In the genomic region with DNA sequence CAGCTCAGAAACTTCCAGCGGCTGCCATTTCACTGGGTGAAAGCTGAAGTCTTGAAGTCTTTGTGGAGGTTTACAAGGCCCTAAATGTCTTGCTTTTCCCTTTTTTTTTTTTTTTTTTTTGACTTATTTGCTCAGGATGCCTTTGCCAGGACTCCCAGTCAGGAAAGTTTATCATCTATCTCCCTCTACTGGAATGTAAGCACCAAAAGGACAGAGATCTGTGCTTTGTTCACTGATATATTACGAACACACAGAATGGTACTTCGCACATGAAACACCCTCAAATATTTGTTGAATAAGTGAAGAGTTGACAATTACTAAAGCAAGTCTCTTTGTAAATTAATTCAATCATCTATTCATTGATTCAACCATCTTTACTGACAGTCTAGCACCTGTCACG, we compare ENCODE assay signal across 2 cellular contexts.
TF ChIP-seq lines count a peak whose summit lies in the region.

No MANE protein-coding gene starts in this region.

TF ChIP-seq in A549, 52 proteins besides CTCF, POLR2A, EP300 and RAD21 (continued from another document):
- TF ChIP-seq, protein P1, sequence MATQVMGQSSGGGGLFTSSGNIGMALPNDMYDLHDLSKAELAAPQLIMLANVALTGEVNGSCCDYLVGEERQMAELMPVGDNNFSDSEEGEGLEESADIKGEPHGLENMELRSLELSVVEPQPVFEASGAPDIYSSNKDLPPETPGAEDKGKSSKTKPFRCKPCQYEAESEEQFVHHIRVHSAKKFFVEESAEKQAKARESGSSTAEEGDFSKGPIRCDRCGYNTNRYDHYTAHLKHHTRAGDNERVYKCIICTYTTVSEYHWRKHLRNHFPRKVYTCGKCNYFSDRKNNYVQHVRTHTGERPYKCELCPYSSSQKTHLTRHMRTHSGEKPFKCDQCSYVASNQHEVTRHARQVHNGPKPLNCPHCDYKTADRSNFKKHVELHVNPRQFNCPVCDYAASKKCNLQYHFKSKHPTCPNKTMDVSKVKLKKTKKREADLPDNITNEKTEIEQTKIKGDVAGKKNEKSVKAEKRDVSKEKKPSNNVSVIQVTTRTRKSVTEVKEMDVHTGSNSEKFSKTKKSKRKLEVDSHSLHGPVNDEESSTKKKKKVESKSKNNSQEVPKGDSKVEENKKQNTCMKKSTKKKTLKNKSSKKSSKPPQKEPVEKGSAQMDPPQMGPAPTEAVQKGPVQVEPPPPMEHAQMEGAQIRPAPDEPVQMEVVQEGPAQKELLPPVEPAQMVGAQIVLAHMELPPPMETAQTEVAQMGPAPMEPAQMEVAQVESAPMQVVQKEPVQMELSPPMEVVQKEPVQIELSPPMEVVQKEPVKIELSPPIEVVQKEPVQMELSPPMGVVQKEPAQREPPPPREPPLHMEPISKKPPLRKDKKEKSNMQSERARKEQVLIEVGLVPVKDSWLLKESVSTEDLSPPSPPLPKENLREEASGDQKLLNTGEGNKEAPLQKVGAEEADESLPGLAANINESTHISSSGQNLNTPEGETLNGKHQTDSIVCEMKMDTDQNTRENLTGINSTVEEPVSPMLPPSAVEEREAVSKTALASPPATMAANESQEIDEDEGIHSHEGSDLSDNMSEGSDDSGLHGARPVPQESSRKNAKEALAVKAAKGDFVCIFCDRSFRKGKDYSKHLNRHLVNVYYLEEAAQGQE (IDR thresholded peaks at IDR 0.05) = no peak
- TF ChIP-seq HOXB13 (CRISPR knock-in tag; IDR thresholded peaks at IDR 0.05; ENCODE audit: low read depth) = no peak
- TF ChIP-seq CHD4 (IDR thresholded peaks at IDR 0.05; ENCODE audit: borderline replicate concordance) = no peak

TF ChIP-seq in SK-N-SH treated with all-trans-retinoic acid at 6 μM for 48 hours, 23 proteins besides CTCF, POLR2A, EP300 and RAD21 (continued from another document):
- no peak for TF ChIP-seq POU6F1 (CRISPR knock-in tag; IDR thresholded peaks at IDR 0.05; ENCODE audit: borderline replicate concordance, low read depth)
- no peak for TF ChIP-seq TCF4 (CRISPR knock-in tag; IDR thresholded peaks at IDR 0.05; ENCODE audit: borderline replicate concordance)
- no peak for TF ChIP-seq ZFP3 (CRISPR knock-in tag; IDR thresholded peaks at IDR 0.05)
